11 cellular contexts compared by ENCODE assay signal in the genomic region with DNA sequence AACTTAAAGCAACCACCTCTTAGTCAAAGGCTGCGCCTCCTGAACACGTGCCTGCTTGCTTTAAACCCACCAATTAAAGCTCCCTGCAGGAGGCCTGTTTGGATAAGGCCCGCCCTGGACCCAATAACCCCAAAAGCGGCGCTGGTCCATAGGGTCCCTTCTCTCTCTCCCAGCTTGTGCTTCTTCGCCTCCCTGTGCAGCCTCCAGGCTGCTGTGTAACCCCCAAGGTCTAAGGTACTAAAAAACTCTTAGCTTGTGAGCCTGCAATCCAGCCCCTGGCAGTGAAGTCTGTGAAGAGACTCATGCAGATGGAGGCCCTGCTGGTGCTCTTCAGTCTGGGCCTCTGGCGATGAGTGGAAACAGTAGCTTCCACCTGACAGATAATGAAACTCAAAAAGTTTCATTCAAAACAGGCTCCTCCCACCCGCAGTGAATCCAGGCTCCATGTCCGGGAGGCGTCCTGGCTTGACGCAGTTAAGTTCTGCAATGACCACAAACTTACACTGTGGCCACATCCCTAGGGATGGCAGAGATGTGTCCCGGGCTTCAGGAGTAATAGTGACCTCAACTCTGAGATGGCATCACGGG.
DNase-seq lines count a peak whose midpoint lies in the region; ATAC-seq and TF ChIP-seq lines count a peak whose summit lies in the region.
"Had no signal": no experiment of that assay in that cellular context is flagged by ENCODE, and none has a peak within 500 bp of the region (broad histone marks: within the 10 kb centered on the region; RNA-seq: fewer than 3 reads in every experiment).

No MANE protein-coding gene starts in this region.

- no peaks in the 10 kb centered on the region for H3K27me3 ChIP-seq in GM23338 (ENCODE audit: insufficient read depth)
- no peaks in the 10 kb centered on the region for H3K27me3 ChIP-seq in rectal smooth muscle tissue (ENCODE audit: control insufficient read depth, insufficient read depth, low read length)

- H3K4me3 Mint-ChIP-seq in GM23338 = no peak overlapping the region; the same call in 2 of the 3 replicates
- peak overlapping the region; percentile 77 to 92 for H3K4me3 Mint-ChIP-seq in activated T-cell treated with anti-CD3 and anti-CD28 coated beads, Interleukin-2, amount 50 U/mL, for 72 hours
- H3K4me3 Mint-ChIP-seq: nephron had no signal

- peaks cover 8% of the 10 kb centered on the region; the same call in 1 of the 2 replicates for H4K20me1 ChIP-seq in GM23338 (replicated peaks; ENCODE audit: insufficient read depth)

- peaks cover 7% of the 10 kb centered on the region; the same call in 1 of the 2 replicates for H3F3A ChIP-seq in GM23338 (replicated peaks; ENCODE audit: low read depth)

- DNase-seq in GM23338 (ENCODE audit: low spot score) (no peak), UCSD-AML1 (lab: John Stamatoyannopoulos, UW; ENCODE audit: unreplicated experiment) (no peak), SK-N-DZ (ENCODE audit: low spot score) (no peak), activated gamma-delta T cell (lab: John Stamatoyannopoulos, UW) (no peak), RPMI8226 (no peak)
- DNase-seq in activated T-cell treated with anti-CD3 and anti-CD28 coated beads, Interleukin-2, amount 50 U/mL, for 72 hours = peak; percentile 78
- DNase-seq: NCI-H2029 treated with DMSO at 0.1 percent for 48 hours, substantia nigra had no signal

- H3K4me3 ChIP-seq in GM23338 = no peak overlapping the region
- H3K4me3 ChIP-seq in rectal smooth muscle tissue (ENCODE audit: low read length) = no peak overlapping the region

- H3K27me3 Mint-ChIP-seq in GM23338 (ENCODE audit: insufficient read depth, low read depth, poor library complexity) = peaks cover 6% of the 10 kb centered on the region
- no peaks in the 10 kb centered on the region for H3K27me3 Mint-ChIP-seq in activated T-cell treated with anti-CD3 and anti-CD28 coated beads, Interleukin-2, amount 50 U/mL, for 72 hours (ENCODE audit: low read depth)

- H3K4me1 Mint-ChIP-seq in GM23338 = peaks cover 27% of the 10 kb centered on the region
- peaks cover 61% of the 10 kb centered on the region for H3K4me1 Mint-ChIP-seq in activated T-cell treated with anti-CD3 and anti-CD28 coated beads, Interleukin-2, amount 50 U/mL, for 72 hours (ENCODE audit: low read depth)

- H3K27ac ChIP-seq in GM23338 (ENCODE audit: low read depth) (peak overlapping the region; percentile 42; the same call in 1 of the 2 replicates), rectal smooth muscle tissue (ENCODE audit: low read depth, low read length) (peak overlapping the region; percentile 67)

- no peaks in the 10 kb centered on the region for H3K9me3 Mint-ChIP-seq in GM23338
- H3K9me3 Mint-ChIP-seq in activated T-cell treated with anti-CD3 and anti-CD28 coated beads, Interleukin-2, amount 50 U/mL, for 72 hours = no peaks in the 10 kb centered on the region
- H3K9me3 Mint-ChIP-seq: nephron had no signal

- peak; percentile 55 for ATAC-seq in GM18498 (IDR thresholded peaks at IDR 0.05; ENCODE audit: unreplicated experiment)
- ATAC-seq in GM23338 = no peak
- ATAC-seq in activated T-cell treated with anti-CD3 and anti-CD28 coated beads, Interleukin-2, amount 50 U/mL, for 72 hours (replicated peaks in 1 of 2) = peak; percentile 84 to 88

- no peak overlapping the region for H3K4me2 ChIP-seq in GM23338

- H2AFZ ChIP-seq in GM23338 = no peak overlapping the region

- H3K36me3 ChIP-seq in GM23338 (ENCODE audit: insufficient read depth) (no peaks in the 10 kb centered on the region), rectal smooth muscle tissue (ENCODE audit: control insufficient read depth, insufficient read depth, low read length) (peaks cover 9% of the 10 kb centered on the region)

- peaks cover 12% of the 10 kb centered on the region; the same call in 2 of the 3 replicates for H3K36me3 Mint-ChIP-seq in GM23338 (ENCODE audit: low read depth)
- H3K36me3 Mint-ChIP-seq in activated T-cell treated with anti-CD3 and anti-CD28 coated beads, Interleukin-2, amount 50 U/mL, for 72 hours (ENCODE audit: insufficient read depth in 2 of 2) = peaks cover 14 to 19% of the 10 kb centered on the region in 2 donors

- H3K4me1 ChIP-seq in GM23338 (ENCODE audit: insufficient read depth) = no peaks in the 10 kb centered on the region; the same call in 1 of the 2 replicates
- H3K4me1 ChIP-seq in rectal smooth muscle tissue (ENCODE audit: control insufficient read depth, insufficient read depth, low read length) = peaks cover 13% of the 10 kb centered on the region

- H3K9me2 ChIP-seq in GM23338 (ENCODE audit: insufficient read depth) = no peaks in the 10 kb centered on the region

- peaks cover 4% of the 10 kb centered on the region; the same call in 1 of the 2 replicates for H3K79me2 ChIP-seq in GM23338 (replicated peaks; ENCODE audit: insufficient read depth)

- no peak for TF ChIP-seq CTCF in GM23338 (conservative IDR thresholded peaks at IDR 0.05; ENCODE audit: low read depth in 2 of 2)

- H3K9ac ChIP-seq in rectal smooth muscle tissue (ENCODE audit: low read length) = no peak overlapping the region

- 0 out of 2 replicates have a peak overlapping the region, but pooled peaks have one; percentile 38 for H3K27ac Mint-ChIP-seq in GM23338
- H3K27ac Mint-ChIP-seq in activated T-cell treated with anti-CD3 and anti-CD28 coated beads, Interleukin-2, amount 50 U/mL, for 72 hours = peak overlapping the region; percentile 97

TF ChIP-seq in GM23338, 12 proteins besides CTCF, POLR2A, EP300 and RAD21 (continues in another document):
- TF ChIP-seq ZNF331 (CRISPR knock-in tag; IDR thresholded peaks at IDR 0.05; ENCODE audit: low read depth) (no peak), POLR2AphosphoS5 (IDR thresholded peaks at IDR 0.05; ENCODE audit: low read depth) (no peak), JUNB (IDR thresholded peaks at IDR 0.05; ENCODE audit: unreplicated experiment) (no peak), NANOG (IDR thresholded peaks at IDR 0.05; ENCODE audit: borderline replicate concordance) (no peak), STAT1 (IDR thresholded peaks at IDR 0.05; ENCODE audit: unreplicated experiment) (no peak), EZH2phosphoT487 (IDR thresholded peaks at IDR 0.05; ENCODE audit: unreplicated experiment) (no peak)
- TF ChIP-seq, protein P1, sequence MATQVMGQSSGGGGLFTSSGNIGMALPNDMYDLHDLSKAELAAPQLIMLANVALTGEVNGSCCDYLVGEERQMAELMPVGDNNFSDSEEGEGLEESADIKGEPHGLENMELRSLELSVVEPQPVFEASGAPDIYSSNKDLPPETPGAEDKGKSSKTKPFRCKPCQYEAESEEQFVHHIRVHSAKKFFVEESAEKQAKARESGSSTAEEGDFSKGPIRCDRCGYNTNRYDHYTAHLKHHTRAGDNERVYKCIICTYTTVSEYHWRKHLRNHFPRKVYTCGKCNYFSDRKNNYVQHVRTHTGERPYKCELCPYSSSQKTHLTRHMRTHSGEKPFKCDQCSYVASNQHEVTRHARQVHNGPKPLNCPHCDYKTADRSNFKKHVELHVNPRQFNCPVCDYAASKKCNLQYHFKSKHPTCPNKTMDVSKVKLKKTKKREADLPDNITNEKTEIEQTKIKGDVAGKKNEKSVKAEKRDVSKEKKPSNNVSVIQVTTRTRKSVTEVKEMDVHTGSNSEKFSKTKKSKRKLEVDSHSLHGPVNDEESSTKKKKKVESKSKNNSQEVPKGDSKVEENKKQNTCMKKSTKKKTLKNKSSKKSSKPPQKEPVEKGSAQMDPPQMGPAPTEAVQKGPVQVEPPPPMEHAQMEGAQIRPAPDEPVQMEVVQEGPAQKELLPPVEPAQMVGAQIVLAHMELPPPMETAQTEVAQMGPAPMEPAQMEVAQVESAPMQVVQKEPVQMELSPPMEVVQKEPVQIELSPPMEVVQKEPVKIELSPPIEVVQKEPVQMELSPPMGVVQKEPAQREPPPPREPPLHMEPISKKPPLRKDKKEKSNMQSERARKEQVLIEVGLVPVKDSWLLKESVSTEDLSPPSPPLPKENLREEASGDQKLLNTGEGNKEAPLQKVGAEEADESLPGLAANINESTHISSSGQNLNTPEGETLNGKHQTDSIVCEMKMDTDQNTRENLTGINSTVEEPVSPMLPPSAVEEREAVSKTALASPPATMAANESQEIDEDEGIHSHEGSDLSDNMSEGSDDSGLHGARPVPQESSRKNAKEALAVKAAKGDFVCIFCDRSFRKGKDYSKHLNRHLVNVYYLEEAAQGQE (IDR thresholded peaks at IDR 0.05; ENCODE audit: unreplicated experiment) = no peak

Comparison
In these comparisons a context has a peak if more than half of its experiments do, and no peak if none do; other contexts are left out.
1. DNase-seq: peak in activated T-cell treated with anti-CD3 and anti-CD28 coated beads, Interleukin-2, amount 50 U/mL, for 72 hours (2 of 2); none in GM23338 (single experiment), UCSD-AML1 (single experiment), SK-N-DZ (single experiment), activated gamma-delta T cell (single experiment) and RPMI8226 (single experiment).